15 cellular contexts compared by ENCODE assay signal in the genomic region with DNA sequence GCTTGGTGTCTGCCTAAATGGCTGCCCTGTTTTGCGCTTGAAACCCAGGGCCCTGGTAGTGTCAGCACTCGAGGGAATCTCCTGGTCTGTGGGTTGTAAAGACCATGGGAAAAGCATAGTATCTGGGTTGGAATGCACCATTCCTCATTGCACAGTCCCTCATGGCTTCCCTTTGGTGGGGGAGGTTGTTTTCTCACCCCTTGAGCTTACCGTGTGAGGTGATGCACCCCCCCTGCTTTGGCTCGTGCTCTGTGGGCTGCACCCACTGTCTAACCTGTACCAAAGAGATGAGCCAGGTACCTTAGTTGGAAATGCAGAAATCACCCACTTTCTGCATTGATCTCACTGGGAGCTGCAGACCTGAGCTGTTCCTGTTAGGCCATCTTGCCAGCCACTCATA.
DNase-seq lines count a peak whose midpoint lies in the region; ATAC-seq and TF ChIP-seq lines count a peak whose summit lies in the region.
"Had no signal": no experiment of that assay in that cellular context is flagged by ENCODE, and none has a peak within 500 bp of the region (broad histone marks: within the 10 kb centered on the region; RNA-seq: fewer than 3 reads in every experiment).

No MANE protein-coding gene starts in this region.

- peak overlapping the region in 1 of 3 donors; percentile 30 for H3K4me3 Mint-ChIP-seq in T-cell
- H3K4me3 Mint-ChIP-seq: mesothelial cell of epicardium had no signal

- H3K27me3 Mint-ChIP-seq in T-cell: no peaks in the 10 kb centered on the region

- peak; percentile 18 for ATAC-seq in Right ventricle myocardium inferior
- peak in 1 of 4 experiments; percentile 28 for ATAC-seq in T-cell (replicated peaks in 1 of 4)
- ATAC-seq in left lung: peak; percentile 32

- peaks cover 80 to 92% (median 90%) of the 10 kb centered on the region in 3 donors for H3K4me1 Mint-ChIP-seq in T-cell

- H3K36me3 Mint-ChIP-seq in T-cell: peaks cover 76% of the 10 kb centered on the region

- H3K4me1 ChIP-seq in right atrium auricular region (peaks cover 0 to 54% of the 10 kb centered on the region in 2 donors), left lung (peaks cover 25 to 78% of the 10 kb centered on the region in 2 donors), tibial artery (peaks cover 0 to 100% (median 32%) of the 10 kb centered on the region in 4 donors)

- peak overlapping the region; percentile 65 to 71 for H3K27ac Mint-ChIP-seq in T-cell
- H3K27ac Mint-ChIP-seq: mesothelial cell of epicardium had no signal

- CTCF ChIA-PET in T-cell (lab: Charles Lee): no interaction called here

- H3K4me3 ChIP-seq in right atrium auricular region (no peak overlapping the region), left lung (no peak overlapping the region), tibial artery (no peak overlapping the region)

- intact Hi-C loops in Right ventricle myocardium inferior (cut with DNase I): no loop called here
- intact Hi-C loops in left lung (cut with DNase I): no loop called here
- intact Hi-C loops in tibial artery (cut with DNase I; ENCODE audit: low total_unique reads): no loop called here

- no peaks in the 10 kb centered on the region for H3K9me3 Mint-ChIP-seq in T-cell

- H3K27me3 ChIP-seq in right atrium auricular region (no peaks in the 10 kb centered on the region), left lung (no peaks in the 10 kb centered on the region), tibial artery (no peaks in the 10 kb centered on the region)

- POLR2A ChIA-PET in T-cell (lab: Charles Lee): interaction anchor here (0.5 to 1.5 kb wide), 4 partner anchors 15 to 59 kb away, joined by 3 to 7 read pairs (median 4); no protein-coding TSS in a partner anchor

- DNase-seq in Right ventricle myocardium inferior (ENCODE audit: missing footprints): no peak
- DNase-seq in right atrium auricular region (ENCODE audit: low spot score): no peak
- no peak for DNase-seq in T-cell
- DNase-seq in left lung: no peak
- DNase-seq in tibial artery: no peak
- DNase-seq in GOT3 (lab: John Stamatoyannopoulos, UW): no peak
- no peak for DNase-seq in NCI-H1694 treated with DMSO at 0.1 percent for 48 hours (lab: John Stamatoyannopoulos, UW)
- no peak for DNase-seq in islet precursor cell
- DNase-seq: activated T-cell treated with anti-CD3 and anti-CD28 coated beads, Interleukin-2, amount 50 U/mL, for 1 hour; kidney glomerular epithelial cell; NCI-H2029; nucleus accumbens; SHP77; T-helper 2 cell had no signal

- H3K36me3 ChIP-seq in right atrium auricular region (no peaks in the 10 kb centered on the region), left lung (peaks cover 0 to 8% of the 10 kb centered on the region in 2 donors), tibial artery (peaks cover 0 to 4% (median 3%) of the 10 kb centered on the region in 3 donors)

- no peaks in the 10 kb centered on the region for H3K9me3 ChIP-seq in right atrium auricular region
- no peaks in the 10 kb centered on the region for H3K9me3 ChIP-seq in left lung
- H3K9me3 ChIP-seq in tibial artery: no peaks in the 10 kb centered on the region

- H3K27ac ChIP-seq in right atrium auricular region: no peak overlapping the region
- H3K27ac ChIP-seq in left lung: no peak overlapping the region
- peak overlapping the region; percentile 2 to 87 for H3K27ac ChIP-seq in tibial artery

- TF ChIP-seq CTCF in right atrium auricular region (IDR thresholded peaks at IDR 0.05): no peak
- no peak for TF ChIP-seq CTCF in left lung (IDR thresholded peaks at IDR 0.05)
- no peak for TF ChIP-seq CTCF in tibial artery (IDR thresholded peaks at IDR 0.05)

Comparison
In these comparisons a context has a peak if more than half of its experiments do, and no peak if none do; other contexts are left out.
1. H3K27ac ChIP-seq: peak in tibial artery (2 of 2); none in right atrium auricular region (0 of 2) and left lung (0 of 2).